1 cellular context compared by ENCODE assay signal in the genomic region with DNA sequence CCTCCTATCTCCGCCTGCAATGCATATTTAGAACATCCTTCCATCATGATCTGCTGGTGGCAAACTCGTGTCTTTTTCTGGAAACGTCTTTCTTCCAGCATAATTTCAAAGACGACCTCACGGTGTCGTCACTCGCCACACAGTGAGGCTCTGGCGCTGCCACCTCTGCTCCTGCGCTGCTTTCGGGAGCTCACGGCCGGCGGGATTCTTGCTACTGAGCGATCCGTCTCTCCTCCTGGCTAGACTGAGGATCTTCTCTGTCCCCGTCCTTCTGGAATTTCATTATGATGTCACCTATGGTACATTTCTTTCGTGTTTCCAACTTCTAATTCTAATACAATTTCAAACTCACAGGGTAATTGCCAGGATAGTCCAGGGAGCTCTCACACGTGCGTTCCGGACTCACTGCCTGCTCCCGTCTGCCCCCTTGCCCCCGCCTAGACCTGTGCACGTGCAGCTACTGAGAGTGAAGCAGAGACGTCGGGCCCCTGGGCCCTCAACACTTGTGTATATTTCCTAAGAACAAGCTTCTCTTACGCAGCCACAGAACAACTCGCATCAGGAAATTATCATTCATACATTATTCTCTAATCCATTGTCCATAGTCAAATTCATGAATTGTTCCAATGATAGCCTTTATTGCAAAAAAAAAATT.
TF ChIP-seq lines count a peak whose summit lies in the region.

No MANE protein-coding gene starts in this region.

TF ChIP-seq in SK-N-SH treated with all-trans-retinoic acid at 6 μM for 48 hours, 23 proteins besides CTCF, POLR2A, EP300 and RAD21:
- TF ChIP-seq ARNTL (CRISPR knock-in tag; IDR thresholded peaks at IDR 0.05; ENCODE audit: borderline replicate concordance, low read depth) (no peak), OSR1 (CRISPR knock-in tag; IDR thresholded peaks at IDR 0.05) (no peak), ESRRG (CRISPR knock-in tag; IDR thresholded peaks at IDR 0.05) (no peak), ZNF565 (CRISPR knock-in tag; conservative IDR thresholded peaks at IDR 0.05; ENCODE audit: low read depth) (no peak), CSRNP3 (CRISPR knock-in tag; IDR thresholded peaks at IDR 0.05) (no peak), CSDC2 (CRISPR knock-in tag; IDR thresholded peaks at IDR 0.05) (no peak)
- TF ChIP-seq, protein P1, sequence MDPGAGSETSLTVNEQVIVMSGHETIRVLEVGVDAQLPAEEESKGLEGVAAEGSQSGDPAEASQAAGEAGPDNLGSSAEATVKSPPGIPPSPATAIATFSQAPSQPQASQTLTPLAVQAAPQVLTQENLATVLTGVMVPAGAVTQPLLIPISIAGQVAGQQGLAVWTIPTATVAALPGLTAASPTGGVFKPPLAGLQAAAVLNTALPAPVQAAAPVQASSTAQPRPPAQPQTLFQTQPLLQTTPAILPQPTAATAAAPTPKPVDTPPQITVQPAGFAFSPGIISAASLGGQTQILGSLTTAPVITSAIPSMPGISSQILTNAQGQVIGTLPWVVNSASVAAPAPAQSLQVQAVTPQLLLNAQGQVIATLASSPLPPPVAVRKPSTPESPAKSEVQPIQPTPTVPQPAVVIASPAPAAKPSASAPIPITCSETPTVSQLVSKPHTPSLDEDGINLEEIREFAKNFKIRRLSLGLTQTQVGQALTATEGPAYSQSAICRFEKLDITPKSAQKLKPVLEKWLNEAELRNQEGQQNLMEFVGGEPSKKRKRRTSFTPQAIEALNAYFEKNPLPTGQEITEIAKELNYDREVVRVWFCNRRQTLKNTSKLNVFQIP (CRISPR knock-in tag; IDR thresholded peaks at IDR 0.05; ENCODE audit: borderline replicate concordance, low read depth), result no peak
